Comparison of ENCODE assay signal across 19 cellular contexts in the genomic region with DNA sequence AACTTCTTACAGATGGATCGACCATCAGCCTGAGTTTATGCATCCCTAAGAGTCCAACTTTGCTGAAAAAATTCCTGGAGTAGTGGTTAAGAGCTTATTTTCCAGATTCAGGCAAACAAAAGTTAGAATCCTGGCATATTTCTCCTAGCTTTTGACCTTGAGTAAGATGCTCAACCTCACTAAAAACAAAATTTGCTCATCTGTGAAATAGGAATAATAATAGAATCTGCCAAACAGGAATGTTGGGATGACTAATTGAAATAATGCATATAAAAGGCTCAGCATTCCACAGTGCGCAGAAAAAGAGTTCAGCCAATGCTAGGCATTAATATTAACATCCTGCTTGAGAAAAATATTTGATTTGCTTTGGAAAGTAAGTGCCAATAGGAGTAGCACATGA.
DNase-seq lines count a peak whose midpoint lies in the region; ATAC-seq and TF ChIP-seq lines count a peak whose summit lies in the region.
"Had no signal": no experiment of that assay in that cellular context is flagged by ENCODE, and none has a peak within 500 bp of the region (broad histone marks: within the 10 kb centered on the region; RNA-seq: fewer than 3 reads in every experiment).

No MANE protein-coding gene starts in this region.

- intact Hi-C loops in naive thymus-derived CD4-positive, alpha-beta T cell (cut with micrococcal nuclease) = no loop called here

- WGBS in SK-N-SH (ENCODE audit: low lambda C conversion rate) = 0% methylated on average over 2 of the region's 2 CpGs

- no peak for TF ChIP-seq EP300 in SK-N-SH (IDR thresholded peaks at IDR 0.05; ENCODE audit: borderline replicate concordance in 1 of 2, low read depth in 1 of 2, low read length in 1 of 2)

- no peak overlapping the region for H3K9ac ChIP-seq in SK-N-SH

- H3K27ac ChIP-seq in SK-N-SH (ENCODE audit: low read depth in 2 of 2, low read length in 1 of 2) = peak overlapping the region in 1 of 2 experiments; percentile 60; a peak in 3 of 4 replicates
- H3K27ac ChIP-seq in brain microvascular endothelial cell = no peak overlapping the region
- no peak overlapping the region for H3K27ac ChIP-seq in naive thymus-derived CD4-positive, alpha-beta T cell (ENCODE audit: low read depth, low read length)
- H3K27ac ChIP-seq: 22Rv1, PC-9, RWPE1 had no signal

- peaks cover 31% of the 10 kb centered on the region for H3F3A ChIP-seq in SK-N-SH (replicated peaks; ENCODE audit: insufficient read depth)

- DNase-seq in SK-N-SH (no peak), brain microvascular endothelial cell (peak; percentile 34), foreskin fibroblast (peak; percentile 0 to 21), erythroblast (lab: John Stamatoyannopoulos, UW) (no peak)
- DNase-seq in naive thymus-derived CD4-positive, alpha-beta T cell = no peak
- DNase-seq in stimulated activated naive CD4-positive, alpha-beta T cell (lab: John Stamatoyannopoulos, UW) = no peak
- DNase-seq: CD4-positive, alpha-beta memory T cell; DMS153; GF-D8; NCI-H1092; NCI-H1436 treated with DMSO at 0.1 percent for 48 hours; NCI-H2029; NCI-H526; PC-9 had no signal

- H3K36me3 ChIP-seq in SK-N-SH (replicated peaks in 1 of 2; ENCODE audit: control insufficient read depth in 1 of 2, insufficient read depth in 2 of 2, low read length in 1 of 2) (peaks cover 0 to 3% of the 10 kb centered on the region in 2 experiments), brain microvascular endothelial cell (replicated peaks) (no peaks in the 10 kb centered on the region)
- no peaks in the 10 kb centered on the region for H3K36me3 ChIP-seq in naive thymus-derived CD4-positive, alpha-beta T cell (ENCODE audit: control insufficient read depth in 2 of 3, insufficient read depth in 3 of 3, low read length in 3 of 3)

- H3K9me3 Mint-ChIP-seq in naive thymus-derived CD4-positive, alpha-beta T cell = peaks cover 0 to 5% (median 1%) of the 10 kb centered on the region in 11 donors

- in situ Hi-C loops in brain microvascular endothelial cell (cut with HindIII; ENCODE audit: low pct_ligation_motif_present, low sequenced_read_pairs) = no loop called here

- H3K36me3 Mint-ChIP-seq in naive thymus-derived CD4-positive, alpha-beta T cell = peaks cover 0 to 3% (median 0%) of the 10 kb centered on the region in 5 donors
- H3K36me3 Mint-ChIP-seq: CD4-positive, alpha-beta memory T cell had no signal

- H3K4me2 ChIP-seq in SK-N-SH = peak overlapping the region; percentile 41; the same call in 1 of the 2 replicates
- H3K4me2 ChIP-seq: PC-9 had no signal

- no peak for TF ChIP-seq CTCF in SK-N-SH (IDR thresholded peaks at IDR 0.05)
- TF ChIP-seq CTCF in brain microvascular endothelial cell (IDR thresholded peaks at IDR 0.05; ENCODE audit: low read depth, low read length, missing control alignments) = no peak
- no peak for TF ChIP-seq CTCF in foreskin fibroblast (IDR thresholded peaks at IDR 0.05; ENCODE audit: low read depth, low read length)

- H3K9me2 ChIP-seq in SK-N-SH = no peaks in the 10 kb centered on the region

- no peak overlapping the region for H3K4me3 Mint-ChIP-seq in naive thymus-derived CD4-positive, alpha-beta T cell
- H3K4me3 Mint-ChIP-seq: CD4-positive, alpha-beta memory T cell had no signal

- H3K27me3 Mint-ChIP-seq in naive thymus-derived CD4-positive, alpha-beta T cell = peaks cover 0 to 30% (median 6%) of the 10 kb centered on the region in 5 donors
- H3K27me3 Mint-ChIP-seq: CD4-positive, alpha-beta memory T cell had no signal

- no peak overlapping the region for H3K27ac Mint-ChIP-seq in naive thymus-derived CD4-positive, alpha-beta T cell

- CTCF ChIA-PET in SK-N-SH (lab: Yijun Ruan, JAX) = no interaction called here
- CTCF ChIA-PET in naive thymus-derived CD4-positive, alpha-beta T cell (lab: Charles Lee) = no interaction called here

- POLR2A ChIA-PET in SK-N-SH (lab: Yijun Ruan, JAX) = no interaction called here
- POLR2A ChIA-PET in naive thymus-derived CD4-positive, alpha-beta T cell (lab: Charles Lee) = no interaction called here

- no peaks in the 10 kb centered on the region for H3K9me3 ChIP-seq in SK-N-SH
- no peaks in the 10 kb centered on the region for H3K9me3 ChIP-seq in naive thymus-derived CD4-positive, alpha-beta T cell (ENCODE audit: control insufficient read depth in 2 of 3, low read length in 3 of 3)

- H3K4me1 ChIP-seq in SK-N-SH (ENCODE audit: control insufficient read depth in 1 of 2, insufficient read depth in 2 of 2, low read depth in 1 of 2, low read length in 1 of 2) = peaks cover 0 to 12% of the 10 kb centered on the region in 2 experiments; a peak in 1 of 4 replicates
- no peaks in the 10 kb centered on the region for H3K4me1 ChIP-seq in naive thymus-derived CD4-positive, alpha-beta T cell (ENCODE audit: control insufficient read depth in 2 of 2, insufficient read depth in 2 of 2, low read length in 2 of 2)

- no peak for TF ChIP-seq RAD21 in SK-N-SH (IDR thresholded peaks at IDR 0.05; ENCODE audit: low read length)

- no peaks in the 10 kb centered on the region for H3K4me1 Mint-ChIP-seq in naive thymus-derived CD4-positive, alpha-beta T cell

- TF ChIP-seq POLR2A in erythroblast (IDR thresholded peaks at IDR 0.05; ENCODE audit: low read length) = no peak

- peaks cover 33% of the 10 kb centered on the region for H3K79me2 ChIP-seq in SK-N-SH (ENCODE audit: insufficient read depth)

- H3K27me3 ChIP-seq in SK-N-SH (ENCODE audit: insufficient read depth) (no peaks in the 10 kb centered on the region), brain microvascular endothelial cell (replicated peaks) (no peaks in the 10 kb centered on the region)
- no peaks in the 10 kb centered on the region for H3K27me3 ChIP-seq in naive thymus-derived CD4-positive, alpha-beta T cell (ENCODE audit: control insufficient read depth in 2 of 2, insufficient read depth in 2 of 2, low read length in 2 of 2)

- H3K4me3 ChIP-seq in SK-N-SH (ENCODE audit: low read depth in 2 of 2, low read length in 1 of 2) (no peak overlapping the region), brain microvascular endothelial cell (ENCODE audit: low read depth, low read length) (no peak overlapping the region), foreskin fibroblast (ENCODE audit: low read depth in 1 of 2, low read length in 2 of 2) (no peak overlapping the region)
- H3K4me3 ChIP-seq in naive thymus-derived CD4-positive, alpha-beta T cell (ENCODE audit: low read length) = no peak overlapping the region
- H3K4me3 ChIP-seq: GM12878, PC-9 had no signal

- ATAC-seq in SK-N-SH treated with all-trans-retinoic acid at 6 μM for 48 hours (no peak; the same call in 2 of the 3 replicates), HG02981 (IDR thresholded peaks at IDR 0.05; ENCODE audit: unreplicated experiment) (no peak)
- ATAC-seq in naive thymus-derived CD4-positive, alpha-beta T cell = no peak
- ATAC-seq: GM12878 had no signal

- no peaks in the 10 kb centered on the region for H4K20me1 ChIP-seq in SK-N-SH (ENCODE audit: insufficient read depth)

- H2AFZ ChIP-seq in SK-N-SH (ENCODE audit: low read depth) = no peak overlapping the region
- H2AFZ ChIP-seq: PC-9 had no signal

TF ChIP-seq in SK-N-SH, 30 proteins besides CTCF, POLR2A, EP300 and RAD21 (continues in another document):
- TF ChIP-seq GABPA (IDR thresholded peaks at IDR 0.05; ENCODE audit: low read depth) (no peak), MXI1 (IDR thresholded peaks at IDR 0.05; ENCODE audit: low read depth, low read length) (no peak), FOXM1 (IDR thresholded peaks at IDR 0.05; ENCODE audit: low read depth) (no peak), RFX5 (IDR thresholded peaks at IDR 0.05; ENCODE audit: low read length) (no peak), RCOR1 (IDR thresholded peaks at IDR 0.05; ENCODE audit: low read length) (no peak), TEAD4 (IDR thresholded peaks at IDR 0.05; ENCODE audit: borderline replicate concordance, insufficient read depth) (no peak)
- TF ChIP-seq, protein P1, sequence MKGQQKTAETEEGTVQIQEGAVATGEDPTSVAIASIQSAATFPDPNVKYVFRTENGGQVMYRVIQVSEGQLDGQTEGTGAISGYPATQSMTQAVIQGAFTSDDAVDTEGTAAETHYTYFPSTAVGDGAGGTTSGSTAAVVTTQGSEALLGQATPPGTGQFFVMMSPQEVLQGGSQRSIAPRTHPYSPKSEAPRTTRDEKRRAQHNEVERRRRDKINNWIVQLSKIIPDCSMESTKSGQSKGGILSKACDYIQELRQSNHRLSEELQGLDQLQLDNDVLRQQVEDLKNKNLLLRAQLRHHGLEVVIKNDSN (IDR thresholded peaks at IDR 0.05; ENCODE audit: borderline replicate concordance, low read depth) = no peak

TF ChIP-seq in SK-N-SH treated with all-trans-retinoic acid at 6 μM for 48 hours, 23 proteins besides CTCF, POLR2A, EP300 and RAD21 (continues in another document):
- TF ChIP-seq ZNF70 (CRISPR knock-in tag; IDR thresholded peaks at IDR 0.05) = no peak
- no peak for TF ChIP-seq ZNF565 (CRISPR knock-in tag; conservative IDR thresholded peaks at IDR 0.05; ENCODE audit: low read depth)
- TF ChIP-seq GLIS3 (CRISPR knock-in tag; IDR thresholded peaks at IDR 0.05) = no peak
- TF ChIP-seq RARB (CRISPR knock-in tag; IDR thresholded peaks at IDR 0.05) = no peak
- no peak for TF ChIP-seq CSDC2 (CRISPR knock-in tag; IDR thresholded peaks at IDR 0.05)
- TF ChIP-seq, protein P2, sequence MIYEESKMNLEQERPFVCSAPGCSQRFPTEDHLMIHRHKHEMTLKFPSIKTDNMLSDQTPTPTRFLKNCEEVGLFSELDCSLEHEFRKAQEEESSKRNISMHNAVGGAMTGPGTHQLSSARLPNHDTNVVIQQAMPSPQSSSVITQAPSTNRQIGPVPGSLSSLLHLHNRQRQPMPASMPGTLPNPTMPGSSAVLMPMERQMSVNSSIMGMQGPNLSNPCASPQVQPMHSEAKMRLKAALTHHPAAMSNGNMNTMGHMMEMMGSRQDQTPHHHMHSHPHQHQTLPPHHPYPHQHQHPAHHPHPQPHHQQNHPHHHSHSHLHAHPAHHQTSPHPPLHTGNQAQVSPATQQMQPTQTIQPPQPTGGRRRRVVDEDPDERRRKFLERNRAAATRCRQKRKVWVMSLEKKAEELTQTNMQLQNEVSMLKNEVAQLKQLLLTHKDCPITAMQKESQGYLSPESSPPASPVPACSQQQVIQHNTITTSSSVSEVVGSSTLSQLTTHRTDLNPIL (CRISPR knock-in tag; IDR thresholded peaks at IDR 0.05; ENCODE audit: low read depth) = no peak
- no peak for TF ChIP-seq ESRRG (CRISPR knock-in tag; IDR thresholded peaks at IDR 0.05)
- TF ChIP-seq, protein P3, sequence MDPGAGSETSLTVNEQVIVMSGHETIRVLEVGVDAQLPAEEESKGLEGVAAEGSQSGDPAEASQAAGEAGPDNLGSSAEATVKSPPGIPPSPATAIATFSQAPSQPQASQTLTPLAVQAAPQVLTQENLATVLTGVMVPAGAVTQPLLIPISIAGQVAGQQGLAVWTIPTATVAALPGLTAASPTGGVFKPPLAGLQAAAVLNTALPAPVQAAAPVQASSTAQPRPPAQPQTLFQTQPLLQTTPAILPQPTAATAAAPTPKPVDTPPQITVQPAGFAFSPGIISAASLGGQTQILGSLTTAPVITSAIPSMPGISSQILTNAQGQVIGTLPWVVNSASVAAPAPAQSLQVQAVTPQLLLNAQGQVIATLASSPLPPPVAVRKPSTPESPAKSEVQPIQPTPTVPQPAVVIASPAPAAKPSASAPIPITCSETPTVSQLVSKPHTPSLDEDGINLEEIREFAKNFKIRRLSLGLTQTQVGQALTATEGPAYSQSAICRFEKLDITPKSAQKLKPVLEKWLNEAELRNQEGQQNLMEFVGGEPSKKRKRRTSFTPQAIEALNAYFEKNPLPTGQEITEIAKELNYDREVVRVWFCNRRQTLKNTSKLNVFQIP (CRISPR knock-in tag; IDR thresholded peaks at IDR 0.05; ENCODE audit: borderline replicate concordance, low read depth) = no peak

Comparison
In these comparisons a context has a peak if more than half of its experiments do, and no peak if none do; other contexts are left out.
1. DNase-seq: peak in brain microvascular endothelial cell (single experiment) and foreskin fibroblast (2 of 2); none in SK-N-SH (single experiment), naive thymus-derived CD4-positive, alpha-beta T cell (0 of 9), erythroblast (0 of 2) and stimulated activated naive CD4-positive, alpha-beta T cell (0 of 6).